Comparison of ENCODE assay signal across 8 cellular contexts in the genomic region with DNA sequence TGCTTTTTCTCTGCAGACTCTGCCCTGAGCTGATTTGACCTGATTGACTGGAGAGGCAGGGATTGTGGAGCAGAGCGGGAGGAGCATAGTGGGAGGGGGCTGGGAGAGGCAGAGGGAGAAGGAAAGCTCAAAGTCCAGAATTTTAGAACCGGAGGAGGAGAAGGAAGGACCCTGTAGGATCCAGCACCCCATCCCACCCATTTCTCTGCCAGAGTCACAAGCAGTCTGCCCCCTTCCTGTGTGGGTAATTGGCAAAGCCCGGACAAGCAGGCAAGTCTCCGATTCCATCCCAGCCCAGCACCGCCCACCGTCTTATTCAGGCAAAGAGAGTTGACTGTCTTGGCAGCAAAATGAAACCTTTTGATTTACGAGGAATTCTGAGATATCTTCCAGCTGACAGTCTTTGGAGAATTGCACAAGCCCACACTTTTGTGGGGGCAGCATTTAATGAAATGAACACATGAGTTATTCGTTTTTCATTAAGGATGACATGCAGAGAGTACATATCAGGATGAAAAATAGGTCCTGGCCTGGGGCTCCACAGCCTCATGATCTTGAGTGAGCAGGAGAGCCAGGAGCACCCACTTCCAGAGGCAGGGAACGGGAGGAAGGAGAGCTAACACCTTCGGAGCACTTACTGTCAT.
DNase-seq lines count a peak whose midpoint lies in the region; ATAC-seq and TF ChIP-seq lines count a peak whose summit lies in the region.

No MANE protein-coding gene starts in this region.

- TF ChIP-seq EP300 in suprapubic skin (IDR thresholded peaks at IDR 0.05) = no peak

- TF ChIP-seq CTCF in HFFc6 (IDR thresholded peaks at IDR 0.05) = no peak
- no peak for TF ChIP-seq CTCF in cardiac fibroblast (IDR thresholded peaks at IDR 0.05; ENCODE audit: low read depth, low read length)
- TF ChIP-seq CTCF in suprapubic skin (IDR thresholded peaks at IDR 0.05) = no peak

- H3K4me3 Mint-ChIP-seq in HFFc6 = peak overlapping the region; percentile 76

- no peaks in the 10 kb centered on the region for H3K9me3 ChIP-seq in suprapubic skin

- no peaks in the 10 kb centered on the region for H3K27me3 ChIP-seq in suprapubic skin

- H3K27ac Mint-ChIP-seq in HFFc6 = peak overlapping the region; percentile 80

- peaks cover 50% of the 10 kb centered on the region for H3K4me1 Mint-ChIP-seq in HFFc6 (ENCODE audit: low read depth)

- no peaks in the 10 kb centered on the region for H3K36me3 Mint-ChIP-seq in HFFc6 (ENCODE audit: low read depth)

- H3K4me3 ChIP-seq in cardiac fibroblast (replicated peaks in 1 of 2; ENCODE audit: low read depth in 2 of 2, low read length in 2 of 2) (peak overlapping the region in 1 of 2 donors; percentile 11), suprapubic skin (no peak overlapping the region)

- H3K9me3 Mint-ChIP-seq in HFFc6 = no peaks in the 10 kb centered on the region; the same call in 1 of the 2 replicates

- 11% methylated on average over 10 of the region's 10 CpGs for WGBS in suprapubic skin

- H3K27ac ChIP-seq in suprapubic skin = peak overlapping the region; percentile 79

- H3K4me1 ChIP-seq in suprapubic skin = peaks cover 47% of the 10 kb centered on the region

- no peak for TF ChIP-seq POLR2A in suprapubic skin (IDR thresholded peaks at IDR 0.05)

- ATAC-seq in HG02973 (IDR thresholded peaks at IDR 0.05; ENCODE audit: unreplicated experiment) (no peak), HG03045 (IDR thresholded peaks at IDR 0.05; ENCODE audit: unreplicated experiment) (no peak)

- peak; percentile 70 for DNase-seq in HFFc6
- peak; percentile 80 to 99 for DNase-seq in cardiac fibroblast (ENCODE audit: low read depth in 2 of 2)
- DNase-seq in left kidney (ENCODE audit: low read depth, low spot score) = peak; percentile 79
- DNase-seq in suprapubic skin (ENCODE audit: low spot score in 2 of 2) = peak in 1 of 2 donors; percentile 91
- DNase-seq in NCI-H345 treated with DMSO at 0.1 percent for 48 hours (lab: John Stamatoyannopoulos, UW; ENCODE audit: unreplicated experiment) = no peak
- DNase-seq in NCI-H2107 treated with DMSO at 0.1 percent for 48 hours (lab: John Stamatoyannopoulos, UW; ENCODE audit: unreplicated experiment) = no peak

- H3K27me3 Mint-ChIP-seq in HFFc6 (ENCODE audit: insufficient read depth) = no peaks in the 10 kb centered on the region; the same call in none of the 2 replicates

- H3K36me3 ChIP-seq in suprapubic skin = no peaks in the 10 kb centered on the region

Comparison
In these comparisons a context has a peak if more than half of its experiments do, and no peak if none do; other contexts are left out.
1. DNase-seq: peak in HFFc6 (single experiment), cardiac fibroblast (2 of 2) and left kidney (single experiment); none in NCI-H345 treated with DMSO at 0.1 percent for 48 hours (single experiment) and NCI-H2107 treated with DMSO at 0.1 percent for 48 hours (single experiment).